In the genomic region with DNA sequence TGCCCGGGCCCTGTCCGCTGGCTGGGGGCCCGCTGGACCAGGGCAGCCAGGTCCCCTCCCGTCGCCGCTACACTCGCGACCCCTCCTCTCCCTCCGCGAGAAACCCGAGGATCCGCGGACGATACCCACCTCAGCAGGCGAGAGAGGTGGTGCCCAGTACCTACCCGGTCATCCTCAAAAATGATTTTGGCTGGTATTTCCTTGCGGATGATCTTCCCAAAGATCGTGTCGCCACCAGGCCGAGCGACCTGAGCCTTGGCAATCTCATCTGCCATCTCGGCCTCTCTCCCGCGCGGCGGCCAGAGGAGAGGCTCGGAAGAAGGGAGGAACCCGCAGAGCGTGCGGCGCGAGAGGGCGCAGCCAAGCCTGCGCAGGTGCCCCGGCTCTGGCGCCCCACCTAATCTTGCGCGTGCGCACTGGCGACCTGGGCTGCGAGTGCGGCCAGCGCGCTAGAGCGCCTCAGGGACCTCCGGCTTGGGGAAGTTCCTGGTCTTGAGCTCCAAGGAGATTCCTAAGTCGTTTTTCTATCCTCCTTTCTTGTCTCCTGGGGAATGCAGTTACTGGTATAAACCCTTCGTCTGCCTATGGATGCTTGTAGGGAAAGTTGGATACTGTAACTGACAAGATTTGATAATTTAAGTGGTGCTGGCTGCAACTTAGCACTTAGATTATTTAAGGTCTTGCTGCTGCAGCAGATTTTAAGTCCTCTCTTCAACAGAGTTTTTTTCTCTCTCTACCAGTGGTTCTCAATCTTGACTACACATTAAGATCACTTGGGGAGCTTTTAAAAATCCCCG, we compare ENCODE assay signal across 1 cellular context.
TF ChIP-seq lines count a peak whose summit lies in the region.

HINT1 (minus strand) TSS at position 326 of the 797 bp plus-strand sequence; CDS start at position 275, 51 bp downstream.

TF ChIP-seq in GM23338, 12 proteins besides CTCF, POLR2A, EP300 and RAD21 (continued from another document):
- 0 out of 2 replicates have a peak, but pooled peaks have one; percentile 67 for TF ChIP-seq ETS1 (IDR thresholded peaks at IDR 0.05)
TF ChIP-seq in GM23338: peak in this region for 2.
